30 cellular contexts compared by ENCODE assay signal in genomic region chr10:99525897-99526296, GRCh38. TPM values are rescaled to one million over a fixed set of nuclear protein-coding genes. Genes with fewer than 3 reads are reported as not detected.
"Had no signal": no experiment of that assay in that cellular context is flagged by ENCODE, and none has a peak within 500 bp of the region (broad histone marks: within the 10 kb centered on the region; RNA-seq: fewer than 3 reads in every experiment).

No MANE protein-coding gene starts in this region.

- ATAC-seq: left colon; left ventricle myocardium superior; natural killer cell treated with Interleukin-12 subunit alpha and Interleukin-12 subunit beta and Interleukin-15 and Interleukin-18, amount 100 ng/mL, for 72 hours; right lobe of liver had no signal

- H3K9me3 ChIP-seq: prostate gland, right lobe of liver, stomach, thoracic aorta, uterus had no signal

- H3K9ac ChIP-seq: neural progenitor cell, parathyroid adenoma had no signal

- H3K79me2 ChIP-seq: hepatocyte, parathyroid adenoma had no signal

- H3K27ac ChIP-seq: coronary artery, hepatocyte, neural progenitor cell, parathyroid adenoma, prostate gland, right lobe of liver, thoracic aorta, uterus had no signal

- H3K4me3 Mint-ChIP-seq: endodermal cell; natural killer cell treated with Interleukin-12 subunit alpha and Interleukin-12 subunit beta and Interleukin-15 and Interleukin-18, amount 100 ng/mL, for 72 hours; neural progenitor cell; type B pancreatic cell had no signal

- H3K27ac Mint-ChIP-seq: endodermal cell; natural killer cell treated with Interleukin-12 subunit alpha and Interleukin-12 subunit beta and Interleukin-15 and Interleukin-18, amount 100 ng/mL, for 72 hours; neural progenitor cell; type B pancreatic cell had no signal

- H3K4me2 ChIP-seq: hepatocyte, neural progenitor cell had no signal

- H3K9me3 Mint-ChIP-seq: endodermal cell; natural killer cell treated with Interleukin-12 subunit alpha and Interleukin-12 subunit beta and Interleukin-15 and Interleukin-18, amount 100 ng/mL, for 72 hours; type B pancreatic cell had no signal

- H2AFZ ChIP-seq: hepatocyte, neural progenitor cell, parathyroid adenoma had no signal

- DNase-seq: effector CD4-positive, alpha-beta T cell; foreskin melanocyte; head of caudate nucleus; left colon; left ventricle myocardium superior; mesendoderm; nucleus accumbens; retina; right lobe of liver; stimulated activated CD4-positive, alpha-beta T cell treated with anti-CD3 and anti-CD28 coated beads, Interleukin-2, amount 100 ng/mL, for 24 hours; stimulated activated CD4-positive, alpha-beta T cell treated with anti-CD3 and anti-CD28 coated beads, Interleukin-4, amount 100 ng/mL, for 4 hours; stimulated activated naive CD4-positive, alpha-beta T cell; stomach; substantia nigra; uterus had no signal

- H3K4me3 ChIP-seq: coronary artery, hepatocyte, lung, neural progenitor cell, prostate gland, right lobe of liver, stomach, thoracic aorta, uterus had no signal

- H3K4me1 ChIP-seq: parathyroid adenoma, prostate gland, right lobe of liver, uterus had no signal

- H3K36me3 ChIP-seq: neural progenitor cell, prostate gland, right lobe of liver, stomach, thoracic aorta, uterus had no signal

- H3K36me3 Mint-ChIP-seq: natural killer cell treated with Interleukin-12 subunit alpha and Interleukin-12 subunit beta and Interleukin-15 and Interleukin-18, amount 100 ng/mL, for 72 hours; neural progenitor cell had no signal

RNA-seq across cellular contexts. Expression of gene NKX2-3, which starts 6.8 kb away (rescaled TPM):
- total RNA-seq: cerebellum; dermis microvascular lymphatic vessel endothelial cell; endodermal cell; endothelial cell of umbilical vein; kidney epithelial cell; left ventricle myocardium superior; lung; myocyte; natural killer cell treated with Interleukin-12 subunit alpha and Interleukin-12 subunit beta and Interleukin-15 and Interleukin-18, amount 100 ng/mL, for 72 hours; prostate gland; uterus had no signal
- polyA plus RNA-seq: endothelial cell of umbilical vein, hepatocyte, lung had no signal
